In the genomic region with DNA sequence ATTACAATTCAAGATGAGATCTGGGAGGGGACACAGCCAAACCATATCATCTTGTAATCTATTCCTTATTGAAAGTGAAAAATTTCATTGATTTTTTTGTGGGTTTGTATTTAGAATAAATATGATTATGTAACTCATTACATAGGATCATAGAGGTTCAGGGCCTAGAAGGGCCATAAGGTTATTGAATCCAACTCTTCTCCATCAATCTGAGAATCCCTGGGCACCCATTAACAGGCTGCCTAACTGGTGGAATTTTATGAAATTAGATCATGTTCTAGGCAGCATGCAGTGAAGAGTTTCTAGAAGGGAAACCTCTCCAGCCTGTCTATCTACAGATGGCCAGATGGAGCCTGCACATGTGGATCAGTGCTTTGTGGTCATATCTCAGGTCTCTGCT, we compare ENCODE assay signal across 35 cellular contexts. TPM values are rescaled to one million over a fixed set of nuclear protein-coding genes. Genes with fewer than 3 reads are reported as not detected.
"Had no signal": no experiment of that assay in that cellular context is flagged by ENCODE, and none has a peak within 500 bp of the region (broad histone marks: within the 10 kb centered on the region; RNA-seq: fewer than 3 reads in every experiment).

No MANE protein-coding gene starts in this region.

- H3K4me3 ChIP-seq: adrenal gland, body of pancreas, breast epithelium had no signal

- H3K4me1 ChIP-seq: adrenal gland, breast epithelium had no signal

- ATAC-seq: activated CD8-positive, alpha-beta T cell treated with anti-CD3 and anti-CD28 coated beads for 36 hours; activated naive CD4-positive, alpha-beta T cell treated with anti-CD3 and anti-CD28 coated beads, Interleukin-2, amount 50 U/mL, for 72 hours; activated T-cell treated with anti-CD3 and anti-CD28 coated beads, Interleukin-2, amount 50 U/mL, for 4 hours; activated T-cell treated with anti-CD3 and anti-CD28 coated beads, Interleukin-2, amount 50 U/mL, for 72 hours; activated T-helper 17 cell treated with anti-CD3 and anti-CD28 coated beads, Interleukin-2, amount 50 U/mL, for 72 hours; body of pancreas had no signal

- H3K27me3 ChIP-seq: adrenal gland, body of pancreas, brain microvascular endothelial cell had no signal

- DNase-seq: activated B cell treated with CpG ODN at 0.5 μM for 24 hours; activated CD4-positive, alpha-beta memory T cell treated with anti-CD3 and anti-CD28 coated beads for 36 hours; activated CD4-positive, alpha-beta T cell treated with anti-CD3 and anti-CD28 coated beads for 4 hours; activated CD4-positive, alpha-beta T cell treated with anti-CD3 and anti-CD28 coated beads, Interleukin-2, amount 10 ng/mL, durations not matched to agents 24 days and 14 days; activated CD4-positive, alpha-beta T cell treated with anti-CD3 and anti-CD28 coated beads, Interleukin-2, amount 50 U/mL, for 1 hour; activated CD4-positive, alpha-beta T cell treated with anti-CD3 and anti-CD28 coated beads, Interleukin-2, amount 50 U/mL, for 4 hours; activated CD4-positive, CD25-positive, alpha-beta regulatory T cell treated with anti-CD3 and anti-CD28 coated beads, Interleukin-2, amount 50 U/mL, for 72 hours; activated CD8-positive, alpha-beta memory T cell treated with anti-CD3 and anti-CD28 coated beads, Interleukin-2, amount 50 U/mL, for 4 hours; activated CD8-positive, alpha-beta T cell treated with anti-CD3 and anti-CD28 coated beads for 36 hours; activated effector memory CD4-positive, alpha-beta T cell treated with anti-CD3 and anti-CD28 coated beads, Interleukin-2, amount 50 U/mL, for 16 hours; activated gamma-delta T cell treated with Interleukin-2 at 50 U/mL for 16 hours; activated naive CD4-positive, alpha-beta T cell; activated naive CD4-positive, alpha-beta T cell treated with anti-CD3 and anti-CD28 coated beads for 36 hours; activated naive CD4-positive, alpha-beta T cell treated with anti-CD3 and anti-CD28 coated beads, Interleukin-2, amount 50 U/mL, for 16 hours; activated naive CD8-positive, alpha-beta T cell treated with anti-CD3 and anti-CD28 coated beads for 36 hours; activated T-cell treated with anti-CD3 and anti-CD28 coated beads for 4 hours; activated T-cell treated with anti-CD3 and anti-CD28 coated beads, Interleukin-2, amount 50 U/mL, for 1 hour; activated T-cell treated with anti-CD3 and anti-CD28 coated beads, Interleukin-2, amount 50 U/mL, for 4 hours; activated T-cell treated with anti-CD3 and anti-CD28 coated beads, Interleukin-2, amount 50 U/mL, for 72 hours; adrenal gland; amniotic stem cell; aorta; body of pancreas; brain microvascular endothelial cell; central memory CD4-positive, alpha-beta T cell; T-helper 2 cell; T-helper 9 cell had no signal

- H3K36me3 ChIP-seq: adrenal gland, brain microvascular endothelial cell, breast epithelium had no signal

- H3K9me3 ChIP-seq: adrenal gland, body of pancreas, breast epithelium had no signal

- H3K27ac ChIP-seq: adrenal gland, body of pancreas, brain microvascular endothelial cell, breast epithelium, VCaP had no signal

- FAIRE-seq: astrocyte, TTC549 had no signal

RNA-seq across cellular contexts. Expression of a gene that starts 6.3 kb away (rescaled TPM):
- total RNA-seq: activated B cell treated with CpG ODN at 0.5 μM for 24 hours; activated CD4-positive, alpha-beta memory T cell treated with anti-CD3 and anti-CD28 coated beads for 36 hours; activated CD4-positive, alpha-beta T cell treated with anti-CD3 and anti-CD28 coated beads, Interleukin-2, amount 10 ng/mL, durations not matched to agents 24 days and 14 days; activated CD8-positive, alpha-beta memory T cell treated with anti-CD3 and anti-CD28 coated beads for 36 hours; activated CD8-positive, alpha-beta T cell treated with anti-CD3 and anti-CD28 coated beads for 36 hours; activated naive CD4-positive, alpha-beta T cell treated with anti-CD3 and anti-CD28 coated beads for 36 hours; activated naive CD4-positive, alpha-beta T cell treated with anti-CD3 and anti-CD28 coated beads, Interleukin-2, amount 50 U/mL, for 72 hours; activated naive CD8-positive, alpha-beta T cell treated with anti-CD3 and anti-CD28 coated beads for 36 hours; activated T-cell treated with anti-CD3 and anti-CD28 coated beads, Interleukin-2, amount 50 U/mL, for 72 hours; activated T-helper 1 cell treated with anti-CD3 and anti-CD28 coated beads, Interleukin-12 subunit alpha, Interleukin-12 subunit beta, Interleukin-2, Interleukin-4 antibody, amounts not matched to agents 30 ng/mL and 10 ng/mL and 1 ng/mL, durations not matched to agents 14 hours and 24 hours and 36 hours; activated T-helper 17 cell treated with anti-CD3 and anti-CD28 coated beads, Interleukin-2, amount 50 U/mL, for 72 hours had no signal
